ENCODE assay signal across 19 cellular contexts in the genomic region with DNA sequence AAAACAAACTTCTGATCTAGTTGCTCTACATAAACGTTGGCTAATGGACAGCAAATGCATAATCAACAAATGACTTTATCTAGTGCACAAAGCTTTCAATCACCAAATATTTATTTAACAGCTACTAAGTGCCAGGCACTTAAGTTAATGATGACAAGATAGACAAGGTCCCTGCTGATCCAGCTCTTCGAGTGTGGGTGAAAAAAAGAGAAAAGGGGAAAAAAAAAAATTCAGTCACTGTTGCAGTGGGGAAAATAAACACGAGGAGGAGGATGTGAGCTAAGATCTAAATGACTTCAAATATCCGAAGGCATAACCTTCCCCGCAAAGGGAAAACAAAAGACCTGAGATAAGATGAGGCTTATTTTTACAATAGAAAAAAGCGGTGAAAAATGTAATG. TPM values are rescaled to one million over a fixed set of nuclear protein-coding genes. Genes with fewer than 3 reads are reported as not detected.
DNase-seq lines count a peak whose midpoint lies in the region; ATAC-seq and TF ChIP-seq lines count a peak whose summit lies in the region.
"Had no signal": no experiment of that assay in that cellular context is flagged by ENCODE, and none has a peak within 500 bp of the region (broad histone marks: within the 10 kb centered on the region; RNA-seq: fewer than 3 reads in every experiment).

No MANE protein-coding gene starts in this region.

- no peaks in the 10 kb centered on the region for H3K27me3 Mint-ChIP-seq in stimulated activated naive CD8-positive, alpha-beta T cell treated with anti-CD3 and anti-CD28 coated beads, Interleukin-15, Interleukin-2, amounts not matched to agents 100 ng/mL and 50 ng/mL, for 24 hours
- no peaks in the 10 kb centered on the region for H3K27me3 Mint-ChIP-seq in endodermal cell (ENCODE audit: insufficient read depth)
- H3K27me3 Mint-ChIP-seq: activated B cell treated with CpG ODN at 0.5 μM for 24 hours had no signal

- H3K27ac Mint-ChIP-seq in stimulated activated naive CD8-positive, alpha-beta T cell treated with anti-CD3 and anti-CD28 coated beads, Interleukin-15, Interleukin-2, amounts not matched to agents 100 ng/mL and 50 ng/mL, for 24 hours = peak overlapping the region; percentile 4
- no peak overlapping the region for H3K27ac Mint-ChIP-seq in endodermal cell
- H3K27ac Mint-ChIP-seq: activated B cell treated with CpG ODN at 0.5 μM for 24 hours had no signal

- H3K9me3 Mint-ChIP-seq in stimulated activated naive CD8-positive, alpha-beta T cell treated with anti-CD3 and anti-CD28 coated beads, Interleukin-15, Interleukin-2, amounts not matched to agents 100 ng/mL and 50 ng/mL, for 24 hours = no peaks in the 10 kb centered on the region
- H3K9me3 Mint-ChIP-seq in endodermal cell = no peaks in the 10 kb centered on the region
- H3K9me3 Mint-ChIP-seq: activated B cell treated with CpG ODN at 0.5 μM for 24 hours, CD14-positive monocyte had no signal

- peaks cover under 1% of the 10 kb centered on the region for H3K9me3 ChIP-seq in endodermal cell (ENCODE audit: control insufficient read depth, low read length)
- H3K9me3 ChIP-seq in ascending aorta = no peaks in the 10 kb centered on the region
- H3K9me3 ChIP-seq: neutrophil, right lobe of liver, tibial nerve had no signal

- no peak overlapping the region for H3K9ac ChIP-seq in endodermal cell (ENCODE audit: extremely low read depth, low read length, poor library complexity, severe bottlenecking)

- 82 to 96% methylated on average over 5 to 6 of the region's 6 CpGs for WGBS in endodermal cell (ENCODE audit: insufficient coverage in 1 of 2, insufficient read length in 1 of 2), 2 experiments

- intact Hi-C loops in ascending aorta (cut with DNase I) = no loop called here

- H3K4me3 Mint-ChIP-seq in stimulated activated naive CD8-positive, alpha-beta T cell treated with anti-CD3 and anti-CD28 coated beads, Interleukin-15, Interleukin-2, amounts not matched to agents 100 ng/mL and 50 ng/mL, for 24 hours = no peak overlapping the region
- H3K4me3 Mint-ChIP-seq in endodermal cell = no peak overlapping the region
- H3K4me3 Mint-ChIP-seq: activated B cell treated with CpG ODN at 0.5 μM for 24 hours, CD14-positive monocyte had no signal

- H3K36me3 ChIP-seq in endodermal cell (ENCODE audit: control insufficient read depth, insufficient read depth, low read length) (peaks cover 93% of the 10 kb centered on the region), ascending aorta (peaks cover 5 to 20% of the 10 kb centered on the region in 2 donors)

- H3K36me3 Mint-ChIP-seq in stimulated activated naive CD8-positive, alpha-beta T cell treated with anti-CD3 and anti-CD28 coated beads, Interleukin-15, Interleukin-2, amounts not matched to agents 100 ng/mL and 50 ng/mL, for 24 hours (ENCODE audit: low read depth) = peaks cover 70% of the 10 kb centered on the region
- peaks cover 78% of the 10 kb centered on the region for H3K36me3 Mint-ChIP-seq in endodermal cell (ENCODE audit: low read depth)

- H3K4me1 ChIP-seq in endodermal cell (ENCODE audit: control insufficient read depth, insufficient read depth, low read length) (peaks cover 3% of the 10 kb centered on the region), ascending aorta (peaks cover 0 to 12% of the 10 kb centered on the region in 2 donors)
- H3K4me1 ChIP-seq: foreskin keratinocyte, right lobe of liver, tibial nerve had no signal

- H3K27ac ChIP-seq in endodermal cell (ENCODE audit: low read depth, low read length) (no peak overlapping the region), ascending aorta (no peak overlapping the region)
- H3K27ac ChIP-seq: foreskin keratinocyte, neutrophil, right lobe of liver, tibial nerve had no signal

- no peak overlapping the region for H3K4me3 ChIP-seq in endodermal cell (ENCODE audit: low read length)
- no peak overlapping the region for H3K4me3 ChIP-seq in ascending aorta
- H3K4me3 ChIP-seq: right lobe of liver, tibial nerve had no signal

- peaks cover 60% of the 10 kb centered on the region for H3K4me1 Mint-ChIP-seq in stimulated activated naive CD8-positive, alpha-beta T cell treated with anti-CD3 and anti-CD28 coated beads, Interleukin-15, Interleukin-2, amounts not matched to agents 100 ng/mL and 50 ng/mL, for 24 hours (ENCODE audit: low read depth)
- peaks cover 11% of the 10 kb centered on the region for H3K4me1 Mint-ChIP-seq in endodermal cell
- H3K4me1 Mint-ChIP-seq: CD14-positive monocyte had no signal

- H3K27me3 ChIP-seq in endodermal cell (ENCODE audit: control insufficient read depth, insufficient read depth, low read length, poor library complexity, severe bottlenecking) (no peaks in the 10 kb centered on the region), ascending aorta (no peaks in the 10 kb centered on the region)
- H3K27me3 ChIP-seq: foreskin keratinocyte, neutrophil, right lobe of liver, tibial nerve had no signal

- ATAC-seq in stimulated activated naive CD8-positive, alpha-beta T cell treated with anti-CD3 and anti-CD28 coated beads, Interleukin-15, Interleukin-2, amounts not matched to agents 100 U/mL and 50 U/mL, for 24 hours = no peak
- ATAC-seq in HG03039 (IDR thresholded peaks at IDR 0.05; ENCODE audit: unreplicated experiment) = no peak
- ATAC-seq: foreskin keratinocyte, Panc1, right lobe of liver had no signal

- DNase-seq in stimulated activated naive CD8-positive, alpha-beta T cell treated with anti-CD3 and anti-CD28 coated beads, Interleukin-15, Interleukin-2, amounts not matched to agents 100 U/mL and 50 U/mL, for 24 hours = no peak
- peak; percentile 65 for DNase-seq in NCI-H2081 treated with DMSO at 0.1 percent for 48 hours (lab: John Stamatoyannopoulos, UW)
- no peak for DNase-seq in endodermal cell
- DNase-seq in D341Med (ENCODE audit: low spot score) = no peak
- no peak for DNase-seq in NCI-H82 treated with DMSO at 0.1 percent for 48 hours (lab: John Stamatoyannopoulos, UW; ENCODE audit: unreplicated experiment)
- DNase-seq in ascending aorta (ENCODE audit: low spot score in 2 of 2) = no peak
- DNase-seq: activated B cell treated with CpG ODN at 0.5 μM for 24 hours; foreskin keratinocyte; mammary epithelial cell; NCI-H446; right lobe of liver; stimulated activated CD4-positive, alpha-beta T cell treated with anti-CD3 and anti-CD28 coated beads, Interleukin-2, amount 100 ng/mL, for 48 hours; SW 1271 had no signal

- TF ChIP-seq CTCF in endodermal cell (conservative IDR thresholded peaks at IDR 0.05) (peak; percentile 42), ascending aorta (IDR thresholded peaks at IDR 0.05) (no peak)

RNA-seq across cellular contexts. Expression of a gene that starts 9.6 kb away (rescaled TPM):
- total RNA-seq in endodermal cell (100 to 1,000 TPM; 226 to 257 TPM), ascending aorta (115 TPM)
- polyA plus RNA-seq in endodermal cell (2013, experiment 1 of 2) = 205 TPM
- 212 TPM for polyA plus RNA-seq in endodermal cell (2013, experiment 2 of 2)

RNA-seq across cellular contexts. Expression of a gene that starts 51.7 kb away (rescaled TPM):
- total RNA-seq in endodermal cell (1 to 10 TPM; 6.3 to 6.8 TPM), ascending aorta (1.7 TPM)
- 5.0 TPM for polyA plus RNA-seq in endodermal cell (2013, experiment 1 of 2)
- polyA plus RNA-seq in endodermal cell (2013, experiment 2 of 2) = 3.9 TPM
